7 cellular contexts compared by ENCODE assay signal in the genomic region with DNA sequence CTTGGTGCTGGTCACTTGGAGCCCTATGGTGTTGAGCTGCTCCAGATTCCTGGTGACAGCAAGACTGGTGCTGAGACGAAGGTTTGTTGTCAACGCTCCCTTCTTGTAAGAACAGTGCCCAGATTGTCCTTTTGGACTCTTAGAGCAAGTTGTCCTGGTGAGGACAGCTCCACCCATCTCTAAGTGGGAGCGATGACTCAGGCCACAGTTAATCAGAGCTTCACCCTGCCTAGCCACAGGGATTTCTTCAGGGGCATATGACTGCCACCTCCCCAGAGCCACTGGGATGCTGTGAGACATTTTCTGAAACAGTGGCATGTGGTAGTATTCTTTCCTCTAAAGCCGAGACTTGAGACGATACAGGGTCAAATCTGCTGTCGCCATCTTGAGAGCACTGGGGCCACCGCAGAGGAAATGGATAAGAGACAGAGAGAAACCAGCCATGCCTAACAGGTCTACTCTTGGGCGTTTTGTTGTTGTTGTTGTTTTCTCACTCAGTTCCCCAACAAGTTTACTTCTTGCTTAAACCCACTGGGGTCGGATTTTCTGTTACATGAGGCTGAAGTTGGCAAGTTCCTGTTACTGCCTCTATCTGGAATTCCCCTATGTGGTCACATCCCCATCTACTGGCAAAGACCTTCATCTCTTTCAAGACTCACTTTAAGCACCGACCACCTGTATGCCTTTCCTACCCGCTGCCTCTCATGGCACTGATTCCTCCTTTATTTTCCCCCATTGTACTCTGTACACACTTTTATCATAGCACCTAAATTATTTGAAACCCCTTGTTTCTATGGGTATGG. TPM values are rescaled to one million over a fixed set of nuclear protein-coding genes. Genes with fewer than 3 reads are reported as not detected.
DNase-seq lines count a peak whose midpoint lies in the region; ATAC-seq and TF ChIP-seq lines count a peak whose summit lies in the region.

No MANE protein-coding gene starts in this region.

- H3K79me2 ChIP-seq in osteoblast (ENCODE audit: insufficient read depth, low read length): no peaks in the 10 kb centered on the region

- H3K9me3 ChIP-seq in osteoblast (ENCODE audit: low read depth, low read length): no peaks in the 10 kb centered on the region

- H3K27ac ChIP-seq in osteoblast (ENCODE audit: low read depth, low read length) (peak overlapping the region; percentile 31), coronary artery (peak overlapping the region in 1 of 2 donors; percentile 69)

- no peaks in the 10 kb centered on the region for H3K36me3 ChIP-seq in osteoblast (ENCODE audit: insufficient read depth, low read length)

- peaks cover 4% of the 10 kb centered on the region for H3K4me1 Mint-ChIP-seq in activated CD4-positive, alpha-beta T cell treated with anti-CD3 and anti-CD28 coated beads, Interleukin-2, amount 10 ng/mL, durations not matched to agents 24 days and 14 days

- H3K4me3 ChIP-seq in cardiac fibroblast (replicated peaks in 1 of 2; ENCODE audit: low read depth in 2 of 2, low read length in 2 of 2) (no peak overlapping the region), osteoblast (ENCODE audit: insufficient read depth, low read length) (peak overlapping the region; percentile 5), coronary artery (no peak overlapping the region)

- intact Hi-C loops in activated CD4-positive, alpha-beta T cell treated with anti-CD3 and anti-CD28 coated beads, Interleukin-2, amount 10 ng/mL, durations not matched to agents 24 days and 14 days (cut with micrococcal nuclease): no loop called here

- peaks cover 18% of the 10 kb centered on the region for H3K4me1 ChIP-seq in osteoblast (ENCODE audit: insufficient read depth, low read length)

- peaks cover 30% of the 10 kb centered on the region for H3K27me3 Mint-ChIP-seq in activated CD4-positive, alpha-beta T cell treated with anti-CD3 and anti-CD28 coated beads, Interleukin-2, amount 10 ng/mL, durations not matched to agents 24 days and 14 days

- no peak overlapping the region for H3K27ac Mint-ChIP-seq in activated CD4-positive, alpha-beta T cell treated with anti-CD3 and anti-CD28 coated beads, Interleukin-2, amount 10 ng/mL, durations not matched to agents 24 days and 14 days

- H2AFZ ChIP-seq in osteoblast (ENCODE audit: low read length): peak overlapping the region; percentile 58

- DNase-seq in Kasumi-1 (lab: John Stamatoyannopoulos, UW) (peak; percentile 29 to 38), cardiac fibroblast (ENCODE audit: low read depth in 2 of 2) (peak; percentile 23 to 71), osteoblast (ENCODE audit: insufficient read length, low spot score, missing footprints) (peak; percentile 73), coronary artery (ENCODE audit: low spot score) (no peak)
- no peak for DNase-seq in activated CD4-positive, alpha-beta T cell treated with anti-CD3 and anti-CD28 coated beads, Interleukin-2, amount 10 ng/mL, durations not matched to agents 24 days and 14 days

- no peaks in the 10 kb centered on the region for H4K20me1 ChIP-seq in osteoblast (ENCODE audit: insufficient read depth, low read length)

- peak; percentile 22 for TF ChIP-seq CTCF in cardiac fibroblast (IDR thresholded peaks at IDR 0.05; ENCODE audit: low read depth, low read length)
- TF ChIP-seq CTCF in osteoblast (IDR thresholded peaks at IDR 0.05; ENCODE audit: extremely low read depth, low read depth, low read length): peak; percentile 44
- TF ChIP-seq CTCF in coronary artery (IDR thresholded peaks at IDR 0.05): no peak

- H3K36me3 Mint-ChIP-seq in activated CD4-positive, alpha-beta T cell treated with anti-CD3 and anti-CD28 coated beads, Interleukin-2, amount 10 ng/mL, durations not matched to agents 24 days and 14 days (ENCODE audit: low read depth): no peaks in the 10 kb centered on the region

- peaks cover 3% of the 10 kb centered on the region for H3K9me3 Mint-ChIP-seq in activated CD4-positive, alpha-beta T cell treated with anti-CD3 and anti-CD28 coated beads, Interleukin-2, amount 10 ng/mL, durations not matched to agents 24 days and 14 days

- H3K27me3 ChIP-seq in osteoblast (ENCODE audit: insufficient read depth, low read length): no peaks in the 10 kb centered on the region

- H3K4me2 ChIP-seq in osteoblast (ENCODE audit: insufficient read depth, low read length): peak overlapping the region; percentile 50

- no peak overlapping the region for H3K4me3 Mint-ChIP-seq in activated CD4-positive, alpha-beta T cell treated with anti-CD3 and anti-CD28 coated beads, Interleukin-2, amount 10 ng/mL, durations not matched to agents 24 days and 14 days

- ATAC-seq in GM18499 (IDR thresholded peaks at IDR 0.05; ENCODE audit: insufficient read depth, unreplicated experiment) (peak; percentile 73), HG02852 (IDR thresholded peaks at IDR 0.05; ENCODE audit: unreplicated experiment) (no peak)

RNA-seq across cellular contexts. Expression of gene PCOLCE2, which starts 16.0 kb away (rescaled TPM):
- 19.7 and 21.4 TPM in 2 replicates for total RNA-seq in osteoblast
- 0.28 and 0.33 TPM in 2 replicates for total RNA-seq in activated CD4-positive, alpha-beta T cell treated with anti-CD3 and anti-CD28 coated beads, Interleukin-2, amount 10 ng/mL, durations not matched to agents 24 days and 14 days

RNA-seq across cellular contexts. Expression of gene PAQR9, which starts 58.6 kb away (rescaled TPM):
- total RNA-seq in osteoblast: not detected in 2 replicates
- not detected in 2 replicates for total RNA-seq in activated CD4-positive, alpha-beta T cell treated with anti-CD3 and anti-CD28 coated beads, Interleukin-2, amount 10 ng/mL, durations not matched to agents 24 days and 14 days

Comparison
In these comparisons a context has a peak if more than half of its experiments do, and no peak if none do; other contexts are left out.
1. DNase-seq: peak in Kasumi-1 (2 of 2), cardiac fibroblast (2 of 2) and osteoblast (single experiment); none in activated CD4-positive, alpha-beta T cell treated with anti-CD3 and anti-CD28 coated beads, Interleukin-2, amount 10 ng/mL, durations not matched to agents 24 days and 14 days (single experiment) and coronary artery (single experiment).
2. RNA of gene PCOLCE2, which starts 16.0 kb away (total RNA-seq): 19.7 to 21.4 TPM in osteoblast; 0.28 to 0.33 TPM in activated CD4-positive, alpha-beta T cell treated with anti-CD3 and anti-CD28 coated beads, Interleukin-2, amount 10 ng/mL, durations not matched to agents 24 days and 14 days; every median in the first group is over 10 times any median in the second.